Comparison of ENCODE assay signal across 27 cellular contexts in the genomic region with DNA sequence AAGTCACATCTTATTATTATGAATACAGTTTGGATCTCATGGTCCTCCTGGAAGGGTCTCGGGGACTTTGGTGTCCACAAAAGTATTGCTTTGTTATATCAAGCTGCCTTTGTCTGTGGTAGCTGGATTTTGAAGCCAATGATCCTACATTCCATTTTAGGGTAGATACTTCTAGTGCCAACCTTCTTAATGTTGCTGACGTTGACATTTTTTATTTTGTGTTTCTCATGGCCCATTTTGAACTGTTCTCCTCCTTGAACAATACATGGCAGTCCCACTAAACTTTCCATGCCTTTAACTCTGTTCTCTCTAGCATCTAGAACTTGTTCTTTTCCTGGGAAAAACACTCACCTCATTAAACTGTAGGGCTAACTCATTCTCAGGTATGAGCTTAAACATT.
"Had no signal": no experiment of that assay in that cellular context is flagged by ENCODE, and none has a peak within 500 bp of the region (broad histone marks: within the 10 kb centered on the region; RNA-seq: fewer than 3 reads in every experiment).

No MANE protein-coding gene starts in this region.

- H3K4me1 ChIP-seq: testis, transverse colon, upper lobe of right lung, uterus had no signal

- ATAC-seq: stimulated activated effector memory CD8-positive, alpha-beta T cell treated with anti-CD3 and anti-CD28 coated beads, Interleukin-12 subunit alpha, Interleukin-12 subunit beta, amount 100 ng/mL, for 72 hours; stimulated activated memory B cell treated with anti-CD40 and anti-IgM and Interleukin-4, amounts not matched to agents 10 μg/mL and 1 μg/mL and 100 μg/mL, for 72 hours; stimulated activated naive B cell treated with anti-CD40 and anti-IgM and Interleukin-4, amounts not matched to agents 10 μg/mL and 1 μg/mL and 100 μg/mL, for 72 hours; stimulated activated naive CD8-positive, alpha-beta T cell treated with anti-CD3 and anti-CD28 coated beads, Interleukin-15, amount 100 ng/mL, for 72 hours; stimulated activated naive CD8-positive, alpha-beta T cell treated with anti-CD3 and anti-CD28 coated beads, Interleukin-15, Interleukin-2, amounts not matched to agents 100 U/mL and 50 U/mL, for 24 hours; upper lobe of right lung had no signal

- H3K27me3 ChIP-seq: stomach, testis, thyroid gland, upper lobe of left lung, upper lobe of right lung, uterus, vagina had no signal

- DNase-seq: stimulated activated CD4-positive, alpha-beta T cell treated with anti-CD3 and anti-CD28 coated beads, Interleukin-2, amount 100 ng/mL, for 48 hours; stimulated activated CD4-positive, alpha-beta T cell treated with anti-CD3 and anti-CD28 coated beads, Interleukin-4, amount 100 ng/mL, for 1 hour; stimulated activated CD4-positive, alpha-beta T cell treated with anti-CD3 and anti-CD28 coated beads, Interleukin-4, amount 100 ng/mL, for 24 hours; stimulated activated CD4-positive, alpha-beta T cell treated with anti-CD3 and anti-CD28 coated beads, Interleukin-4, amount 100 ng/mL, for 4 hours; stimulated activated CD8-positive, alpha-beta memory T cell treated with anti-CD3 and anti-CD28 coated beads, Interleukin-4, amount 100 ng/mL, for 48 hours; stimulated activated naive B cell treated with anti-CD40 and anti-IgM and Interleukin-4, amounts not matched to agents 10 μg/mL and 1 μg/mL and 100 μg/mL, for 72 hours; stimulated activated naive CD4-positive, alpha-beta T cell; stimulated activated naive CD4-positive, alpha-beta T cell treated with Interleukin-2 at 50 U/mL for 16 hours; stimulated activated naive CD8-positive, alpha-beta T cell treated with anti-CD3 and anti-CD28 coated beads, Interleukin-15, amount 100 ng/mL, for 72 hours; stimulated activated naive CD8-positive, alpha-beta T cell treated with anti-CD3 and anti-CD28 coated beads, Interleukin-15, Interleukin-2, amounts not matched to agents 100 U/mL and 50 U/mL, for 24 hours; stomach; substantia nigra; testis; thyroid gland; tibial artery; transverse colon; trophoblast cell; upper lobe of left lung; upper lobe of right lung; uterus had no signal

- H3K27ac ChIP-seq: stomach, suprapubic skin, testis, thoracic aorta, thyroid gland, tibial artery, tibial nerve, transverse colon, upper lobe of left lung, upper lobe of right lung, uterus, vagina had no signal

- H3K4me3 ChIP-seq: stomach, suprapubic skin, testis, thoracic aorta, thyroid gland, tibial artery, tibial nerve, transverse colon, upper lobe of left lung, upper lobe of right lung, uterus, vagina had no signal

- H3K36me3 ChIP-seq: stomach, suprapubic skin, thoracic aorta, thyroid gland, tibial artery, tibial nerve, transverse colon, upper lobe of left lung, upper lobe of right lung, uterus, vagina had no signal

- FAIRE-seq: urothelium cell line had no signal

- H3K9me3 ChIP-seq: suprapubic skin, testis, thoracic aorta, thyroid gland, tibial artery, transverse colon, upper lobe of left lung, upper lobe of right lung, uterus, vagina had no signal
